8 cellular contexts compared by ENCODE assay signal in genomic region chrX:101659601-101660063, GRCh38. TPM values are rescaled to one million over a fixed set of nuclear protein-coding genes. Genes with fewer than 3 reads are reported as not detected.
A peak's percentile ranks its signal among the peaks of the same experiment; 100 is the strongest.
DNase-seq lines count a peak whose midpoint lies in the region; ATAC-seq lines count a peak whose summit lies in the region.

TSS of gene ARMCX2 (minus strand) at chrX:101659850. CDS start at chrX:101657588, 2,262 bp downstream.

- intact Hi-C loops in head of caudate nucleus (cut with DNase I), result no loop called here

- peak within 1 kb of the TSS; percentile 68 to 94 (median 84) for H3K4me3 Mint-ChIP-seq in CD4-positive, CD25-positive, alpha-beta regulatory T cell
- peak within 1 kb of the TSS; percentile 82 for H3K4me3 Mint-ChIP-seq in activated naive CD8-positive, alpha-beta T cell

- H3K4me1 Mint-ChIP-seq in CD4-positive, CD25-positive, alpha-beta regulatory T cell, result peaks cover 0 to 15% (median 2%) of the 10 kb centered on the region in 4 donors
- peaks cover 21% of the 10 kb centered on the region for H3K4me1 Mint-ChIP-seq in activated naive CD8-positive, alpha-beta T cell (ENCODE audit: low read depth)

- no peak within 1 kb of the TSS for H3K27ac ChIP-seq in CD4-positive, CD25-positive, alpha-beta regulatory T cell (ENCODE audit: insufficient read depth, low read length, poor library complexity, severe bottlenecking)

- ATAC-seq in CD4-positive, CD25-positive, alpha-beta regulatory T cell (ENCODE audit: low read depth in 2 of 2), result no peak
- peak; percentile 72 for ATAC-seq in GM19395 (IDR thresholded peaks at IDR 0.05; ENCODE audit: unreplicated experiment)

- no peaks in the 10 kb centered on the region for H3K36me3 ChIP-seq in CD4-positive, CD25-positive, alpha-beta regulatory T cell (ENCODE audit: control insufficient read depth, insufficient read depth, low read length)
- H3K36me3 ChIP-seq in neuron (ENCODE audit: insufficient read depth, low read length), result no peaks in the 10 kb centered on the region

- peaks cover 0 to 4% (median 0%) of the 10 kb centered on the region in 7 donors for H3K9me3 Mint-ChIP-seq in CD4-positive, CD25-positive, alpha-beta regulatory T cell
- no peaks in the 10 kb centered on the region for H3K9me3 Mint-ChIP-seq in activated naive CD8-positive, alpha-beta T cell (ENCODE audit: low read depth)

- peaks cover 26% of the 10 kb centered on the region for H3K27me3 Mint-ChIP-seq in CD4-positive, CD25-positive, alpha-beta regulatory T cell
- no peaks in the 10 kb centered on the region for H3K27me3 Mint-ChIP-seq in activated naive CD8-positive, alpha-beta T cell

- H3K9me3 ChIP-seq in CD4-positive, CD25-positive, alpha-beta regulatory T cell (ENCODE audit: control insufficient read depth in 2 of 2, low read length in 2 of 2), result no peaks in the 10 kb centered on the region
- no peaks in the 10 kb centered on the region for H3K9me3 ChIP-seq in neuron (ENCODE audit: low read length)

- peaks cover 4% of the 10 kb centered on the region for H3K27me3 ChIP-seq in CD4-positive, CD25-positive, alpha-beta regulatory T cell (ENCODE audit: control insufficient read depth, insufficient read depth, low read length)
- H3K27me3 ChIP-seq in neuron (ENCODE audit: insufficient read depth, low read length), result peaks cover 2% of the 10 kb centered on the region

- H3K36me3 Mint-ChIP-seq in CD4-positive, CD25-positive, alpha-beta regulatory T cell, result no peaks in the 10 kb centered on the region
- no peaks in the 10 kb centered on the region for H3K36me3 Mint-ChIP-seq in activated naive CD8-positive, alpha-beta T cell

- peak within 1 kb of the TSS in 1 of 3 donors; percentile 87 for H3K27ac Mint-ChIP-seq in CD4-positive, CD25-positive, alpha-beta regulatory T cell
- no peak within 1 kb of the TSS for H3K27ac Mint-ChIP-seq in activated naive CD8-positive, alpha-beta T cell

- DNase-seq in CD4-positive, CD25-positive, alpha-beta regulatory T cell, result no peak
- DNase-seq in NCI-H128 (lab: John Stamatoyannopoulos, UW; ENCODE audit: unreplicated experiment), result peak; percentile 55
- DNase-seq in head of caudate nucleus, result peak; percentile 56 to 89 (median 76)
- no peak for DNase-seq in stimulated activated CD4-positive, alpha-beta T cell treated with anti-CD3 and anti-CD28 coated beads, Interleukin-4, amount 100 ng/mL, for 1 hour
- no peak for DNase-seq in NCI-H2029 treated with DMSO at 0.1 percent for 48 hours (lab: John Stamatoyannopoulos, UW)

- H3K4me1 ChIP-seq in CD4-positive, CD25-positive, alpha-beta regulatory T cell (ENCODE audit: control insufficient read depth, insufficient read depth, low read length, poor library complexity, severe bottlenecking), result peaks cover 5% of the 10 kb centered on the region
- no peaks in the 10 kb centered on the region for H3K4me1 ChIP-seq in neuron (ENCODE audit: insufficient read depth, low read length)

- peak within 1 kb of the TSS; percentile 12 for H2AFZ ChIP-seq in neuron (ENCODE audit: low read depth, low read length)

- H3K4me3 ChIP-seq in CD4-positive, CD25-positive, alpha-beta regulatory T cell (ENCODE audit: low read depth, low read length), result peak within 1 kb of the TSS; percentile 61
- peak within 1 kb of the TSS; percentile 55 for H3K4me3 ChIP-seq in neuron (ENCODE audit: low read length)

RNA-seq across cellular contexts. Expression of gene ARMCX2, which starts in this region (rescaled TPM):
- 1.4 TPM for total RNA-seq in CD4-positive, CD25-positive, alpha-beta regulatory T cell
- polyA plus RNA-seq in CD4-positive, CD25-positive, alpha-beta regulatory T cell, result 1 to 10 TPM in 2 of 4 donors, under 1 TPM in 2; 0.10 to 1.9 (median 1.4) TPM

Comparison
In these comparisons a context has a peak if more than half of its experiments do, and no peak if none do; other contexts are left out.
1. DNase-seq: peak in NCI-H128 (single experiment) and head of caudate nucleus (42 of 42); none in CD4-positive, CD25-positive, alpha-beta regulatory T cell (0 of 3), stimulated activated CD4-positive, alpha-beta T cell treated with anti-CD3 and anti-CD28 coated beads, Interleukin-4, amount 100 ng/mL, for 1 hour (single experiment) and NCI-H2029 treated with DMSO at 0.1 percent for 48 hours (single experiment).